ENCODE assay signal across 1 cellular context in the genomic region with DNA sequence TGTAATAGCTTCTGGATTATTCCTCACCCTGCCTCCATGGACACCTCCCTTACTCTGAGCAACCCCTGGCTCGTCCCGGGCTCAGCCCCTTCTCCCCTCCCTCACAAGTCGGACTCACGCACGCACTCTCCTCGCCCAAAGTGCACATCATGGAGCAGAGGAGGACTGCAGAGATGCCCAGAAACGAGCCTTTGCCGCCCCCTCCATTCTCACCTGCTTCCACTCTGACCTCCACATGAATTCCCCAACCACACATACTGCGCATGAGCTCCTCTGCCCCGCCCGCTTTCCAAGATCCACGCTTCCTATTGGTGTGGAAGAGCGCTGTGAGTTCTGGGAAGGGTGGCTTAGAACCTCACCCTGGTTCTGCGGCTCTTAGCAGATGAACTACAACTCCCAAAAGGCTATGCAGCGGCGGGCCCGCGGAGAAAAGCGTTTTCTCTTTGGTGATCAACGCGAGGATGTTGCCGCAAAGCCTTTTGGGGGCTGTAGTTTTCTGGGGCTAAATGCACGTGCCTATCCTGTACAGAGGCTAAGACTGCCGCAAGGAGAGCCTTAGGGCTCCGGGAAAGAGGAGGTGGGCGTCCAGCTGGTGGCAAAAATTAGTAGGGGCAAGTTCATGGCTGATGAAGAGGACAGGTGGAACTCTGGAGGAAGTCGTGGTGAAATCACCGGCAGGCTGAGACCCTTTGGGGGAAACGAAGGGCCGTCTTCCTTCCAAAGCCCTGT.
A peak's percentile ranks its signal among the peaks of the same experiment; 100 is the strongest.
TF ChIP-seq lines count a peak whose summit lies in the region.

Gene PHB1, minus strand, starts transcription at position 261 of the 729 bp plus-strand sequence. CDS start 1,618 bp downstream, outside the sequence.

TF ChIP-seq in K562, 482 proteins besides CTCF, POLR2A, EP300 and RAD21 (continued from another document and continues in another):
- TF ChIP-seq AFF1 (IDR thresholded peaks at IDR 0.05; ENCODE audit: low read depth in 1 of 2, partially characterized antibody in 2 of 2): peak in 1 of 2 experiments; percentile 100
- TF ChIP-seq, protein P1, sequence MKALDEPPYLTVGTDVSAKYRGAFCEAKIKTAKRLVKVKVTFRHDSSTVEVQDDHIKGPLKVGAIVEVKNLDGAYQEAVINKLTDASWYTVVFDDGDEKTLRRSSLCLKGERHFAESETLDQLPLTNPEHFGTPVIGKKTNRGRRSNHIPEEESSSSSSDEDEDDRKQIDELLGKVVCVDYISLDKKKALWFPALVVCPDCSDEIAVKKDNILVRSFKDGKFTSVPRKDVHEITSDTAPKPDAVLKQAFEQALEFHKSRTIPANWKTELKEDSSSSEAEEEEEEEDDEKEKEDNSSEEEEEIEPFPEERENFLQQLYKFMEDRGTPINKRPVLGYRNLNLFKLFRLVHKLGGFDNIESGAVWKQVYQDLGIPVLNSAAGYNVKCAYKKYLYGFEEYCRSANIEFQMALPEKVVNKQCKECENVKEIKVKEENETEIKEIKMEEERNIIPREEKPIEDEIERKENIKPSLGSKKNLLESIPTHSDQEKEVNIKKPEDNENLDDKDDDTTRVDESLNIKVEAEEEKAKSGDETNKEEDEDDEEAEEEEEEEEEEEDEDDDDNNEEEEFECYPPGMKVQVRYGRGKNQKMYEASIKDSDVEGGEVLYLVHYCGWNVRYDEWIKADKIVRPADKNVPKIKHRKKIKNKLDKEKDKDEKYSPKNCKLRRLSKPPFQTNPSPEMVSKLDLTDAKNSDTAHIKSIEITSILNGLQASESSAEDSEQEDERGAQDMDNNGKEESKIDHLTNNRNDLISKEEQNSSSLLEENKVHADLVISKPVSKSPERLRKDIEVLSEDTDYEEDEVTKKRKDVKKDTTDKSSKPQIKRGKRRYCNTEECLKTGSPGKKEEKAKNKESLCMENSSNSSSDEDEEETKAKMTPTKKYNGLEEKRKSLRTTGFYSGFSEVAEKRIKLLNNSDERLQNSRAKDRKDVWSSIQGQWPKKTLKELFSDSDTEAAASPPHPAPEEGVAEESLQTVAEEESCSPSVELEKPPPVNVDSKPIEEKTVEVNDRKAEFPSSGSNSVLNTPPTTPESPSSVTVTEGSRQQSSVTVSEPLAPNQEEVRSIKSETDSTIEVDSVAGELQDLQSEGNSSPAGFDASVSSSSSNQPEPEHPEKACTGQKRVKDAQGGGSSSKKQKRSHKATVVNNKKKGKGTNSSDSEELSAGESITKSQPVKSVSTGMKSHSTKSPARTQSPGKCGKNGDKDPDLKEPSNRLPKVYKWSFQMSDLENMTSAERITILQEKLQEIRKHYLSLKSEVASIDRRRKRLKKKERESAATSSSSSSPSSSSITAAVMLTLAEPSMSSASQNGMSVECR (CRISPR knock-in tag; IDR thresholded peaks at IDR 0.05): 0 out of 2 replicates have a peak, but pooled peaks have one; percentile 23
- TF ChIP-seq ZKSCAN3 (CRISPR knock-in tag; IDR thresholded peaks at IDR 0.05): no peak
- TF ChIP-seq ZNF511 (CRISPR knock-in tag; IDR thresholded peaks at IDR 0.05): no peak
- TF ChIP-seq MNT (conservative IDR thresholded peaks at IDR 0.05): peak; percentile 99
- TF ChIP-seq HMBOX1 (IDR thresholded peaks at IDR 0.05): no peak
- no peak for TF ChIP-seq PURB (CRISPR knock-in tag; IDR thresholded peaks at IDR 0.05; ENCODE audit: low read depth)
- peak; percentile 96 for TF ChIP-seq CREB3L1 (IDR thresholded peaks at IDR 0.05; ENCODE audit: borderline replicate concordance, low read depth)
- TF ChIP-seq ZKSCAN1 (IDR thresholded peaks at IDR 0.05; ENCODE audit: low read depth, low read length): no peak
- TF ChIP-seq, protein P2, sequence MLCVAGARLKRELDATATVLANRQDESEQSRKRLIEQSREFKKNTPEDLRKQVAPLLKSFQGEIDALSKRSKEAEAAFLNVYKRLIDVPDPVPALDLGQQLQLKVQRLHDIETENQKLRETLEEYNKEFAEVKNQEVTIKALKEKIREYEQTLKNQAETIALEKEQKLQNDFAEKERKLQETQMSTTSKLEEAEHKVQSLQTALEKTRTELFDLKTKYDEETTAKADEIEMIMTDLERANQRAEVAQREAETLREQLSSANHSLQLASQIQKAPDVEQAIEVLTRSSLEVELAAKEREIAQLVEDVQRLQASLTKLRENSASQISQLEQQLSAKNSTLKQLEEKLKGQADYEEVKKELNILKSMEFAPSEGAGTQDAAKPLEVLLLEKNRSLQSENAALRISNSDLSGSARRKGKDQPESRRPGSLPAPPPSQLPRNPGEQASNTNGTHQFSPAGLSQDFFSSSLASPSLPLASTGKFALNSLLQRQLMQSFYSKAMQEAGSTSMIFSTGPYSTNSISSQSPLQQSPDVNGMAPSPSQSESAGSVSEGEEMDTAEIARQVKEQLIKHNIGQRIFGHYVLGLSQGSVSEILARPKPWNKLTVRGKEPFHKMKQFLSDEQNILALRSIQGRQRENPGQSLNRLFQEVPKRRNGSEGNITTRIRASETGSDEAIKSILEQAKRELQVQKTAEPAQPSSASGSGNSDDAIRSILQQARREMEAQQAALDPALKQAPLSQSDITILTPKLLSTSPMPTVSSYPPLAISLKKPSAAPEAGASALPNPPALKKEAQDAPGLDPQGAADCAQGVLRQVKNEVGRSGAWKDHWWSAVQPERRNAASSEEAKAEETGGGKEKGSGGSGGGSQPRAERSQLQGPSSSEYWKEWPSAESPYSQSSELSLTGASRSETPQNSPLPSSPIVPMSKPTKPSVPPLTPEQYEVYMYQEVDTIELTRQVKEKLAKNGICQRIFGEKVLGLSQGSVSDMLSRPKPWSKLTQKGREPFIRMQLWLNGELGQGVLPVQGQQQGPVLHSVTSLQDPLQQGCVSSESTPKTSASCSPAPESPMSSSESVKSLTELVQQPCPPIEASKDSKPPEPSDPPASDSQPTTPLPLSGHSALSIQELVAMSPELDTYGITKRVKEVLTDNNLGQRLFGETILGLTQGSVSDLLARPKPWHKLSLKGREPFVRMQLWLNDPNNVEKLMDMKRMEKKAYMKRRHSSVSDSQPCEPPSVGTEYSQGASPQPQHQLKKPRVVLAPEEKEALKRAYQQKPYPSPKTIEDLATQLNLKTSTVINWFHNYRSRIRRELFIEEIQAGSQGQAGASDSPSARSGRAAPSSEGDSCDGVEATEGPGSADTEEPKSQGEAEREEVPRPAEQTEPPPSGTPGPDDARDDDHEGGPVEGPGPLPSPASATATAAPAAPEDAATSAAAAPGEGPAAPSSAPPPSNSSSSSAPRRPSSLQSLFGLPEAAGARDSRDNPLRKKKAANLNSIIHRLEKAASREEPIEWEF (CRISPR knock-in tag; IDR thresholded peaks at IDR 0.05): no peak
- TF ChIP-seq ZNF253 (CRISPR knock-in tag; conservative IDR thresholded peaks at IDR 0.05): no peak
- no peak for TF ChIP-seq PCBP1 (IDR thresholded peaks at IDR 0.05; ENCODE audit: low read depth, low read length, poor library complexity, severe bottlenecking)
- TF ChIP-seq MECOM (CRISPR knock-in tag; IDR thresholded peaks at IDR 0.05): no peak
- peak; percentile 61; the same call in 1 of the 2 replicates for TF ChIP-seq JUN (IDR thresholded peaks at IDR 0.05; ENCODE audit: borderline replicate concordance, low read depth, low read length)
- no peak for TF ChIP-seq JUN (CRISPR knock-in tag; IDR thresholded peaks at IDR 0.05; ENCODE audit: borderline replicate concordance)
- no peak for TF ChIP-seq SFPQ (IDR thresholded peaks at IDR 0.05; ENCODE audit: low read depth, low read length)
- no peak for TF ChIP-seq FOXJ3 (CRISPR knock-in tag; IDR thresholded peaks at IDR 0.05)
- TF ChIP-seq, protein P3, sequence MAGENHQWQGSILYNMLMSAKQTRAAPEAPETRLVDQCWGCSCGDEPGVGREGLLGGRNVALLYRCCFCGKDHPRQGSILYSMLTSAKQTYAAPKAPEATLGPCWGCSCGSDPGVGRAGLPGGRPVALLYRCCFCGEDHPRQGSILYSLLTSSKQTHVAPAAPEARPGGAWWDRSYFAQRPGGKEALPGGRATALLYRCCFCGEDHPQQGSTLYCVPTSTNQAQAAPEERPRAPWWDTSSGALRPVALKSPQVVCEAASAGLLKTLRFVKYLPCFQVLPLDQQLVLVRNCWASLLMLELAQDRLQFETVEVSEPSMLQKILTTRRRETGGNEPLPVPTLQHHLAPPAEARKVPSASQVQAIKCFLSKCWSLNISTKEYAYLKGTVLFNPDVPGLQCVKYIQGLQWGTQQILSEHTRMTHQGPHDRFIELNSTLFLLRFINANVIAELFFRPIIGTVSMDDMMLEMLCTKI (IDR thresholded peaks at IDR 0.05; ENCODE audit: partially characterized antibody): no peak
- no peak for TF ChIP-seq ARID2 (IDR thresholded peaks at IDR 0.05)
- peak; percentile 87 for TF ChIP-seq EP400 (IDR thresholded peaks at IDR 0.05)
- peak; percentile 69; the same call in 1 of the 2 replicates for TF ChIP-seq SMAD3 (CRISPR knock-in tag; conservative IDR thresholded peaks at IDR 0.05)
- peak; percentile 80 for TF ChIP-seq VEZF1 (CRISPR knock-in tag; IDR thresholded peaks at IDR 0.05)
- TF ChIP-seq KDM1A (IDR thresholded peaks at IDR 0.05): no peak
